In the genomic region with DNA sequence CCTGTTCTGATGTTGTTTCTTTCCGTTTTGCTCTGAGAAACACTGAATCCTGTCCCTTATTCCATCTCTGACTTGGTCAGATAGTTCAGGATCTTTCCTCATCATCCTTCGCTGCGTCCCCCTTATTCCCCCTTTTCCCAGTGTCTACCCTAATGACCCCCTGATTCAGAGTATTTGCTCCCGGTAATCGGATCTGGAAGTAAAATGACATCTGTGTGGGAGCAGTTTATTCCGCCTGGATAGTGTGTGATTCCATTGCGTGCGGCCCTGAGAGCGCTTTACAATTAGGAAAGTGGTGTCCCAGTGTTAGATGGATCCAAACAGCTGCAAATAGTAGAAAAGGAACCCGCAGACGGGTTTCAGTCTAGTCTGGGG, we compare ENCODE assay signal across 8 cellular contexts. TPM values are rescaled to one million over a fixed set of nuclear protein-coding genes. Genes with fewer than 3 reads are reported as not detected.
DNase-seq lines count a peak whose midpoint lies in the region; ATAC-seq and TF ChIP-seq lines count a peak whose summit lies in the region.

No MANE protein-coding gene starts in this region.

- peak overlapping the region; percentile 97 for H3K4me3 Mint-ChIP-seq in activated CD4-positive, alpha-beta T cell treated with anti-CD3 and anti-CD28 coated beads, Interleukin-2, amount 10 ng/mL, durations not matched to agents 7 days and 5 days

- no peak for DNase-seq in activated CD4-positive, alpha-beta T cell treated with anti-CD3 and anti-CD28 coated beads, Interleukin-2, amount 10 ng/mL, durations not matched to agents 7 days and 5 days
- no peak for DNase-seq in activated CD4-positive, alpha-beta T cell treated with anti-CD3 and anti-CD28 coated beads for 4 hours
- DNase-seq in foreskin keratinocyte (peak in 1 of 2 donors; percentile 1), NCI-H1048 (lab: John Stamatoyannopoulos, UW) (no peak)
- DNase-seq in stimulated activated CD4-positive, alpha-beta T cell treated with anti-CD3 and anti-CD28 coated beads, Interleukin-2, amount 100 ng/mL, for 24 hours: no peak

- POLR2A ChIA-PET in activated CD4-positive, alpha-beta T cell treated with anti-CD3 and anti-CD28 coated beads, Interleukin-2, amount 10 ng/mL, durations not matched to agents 7 days and 5 days (lab: Charles Lee): no interaction called here

- H3K27ac ChIP-seq in VCaP: peak overlapping the region; percentile 88
- peak overlapping the region; percentile 84 for H3K27ac ChIP-seq in foreskin keratinocyte
- peak overlapping the region; percentile 79 for H3K27ac ChIP-seq in rectal smooth muscle tissue (ENCODE audit: low read depth, low read length)

- H3K27me3 Mint-ChIP-seq in activated CD4-positive, alpha-beta T cell treated with anti-CD3 and anti-CD28 coated beads, Interleukin-2, amount 10 ng/mL, durations not matched to agents 7 days and 5 days: no peaks in the 10 kb centered on the region

- peaks cover 10% of the 10 kb centered on the region for H3K36me3 ChIP-seq in rectal smooth muscle tissue (ENCODE audit: control insufficient read depth, insufficient read depth, low read length)

- H3K9ac ChIP-seq in rectal smooth muscle tissue (ENCODE audit: low read length): peak overlapping the region; percentile 87

- H3K27me3 ChIP-seq in foreskin keratinocyte (no peaks in the 10 kb centered on the region), rectal smooth muscle tissue (ENCODE audit: control insufficient read depth, insufficient read depth, low read length) (no peaks in the 10 kb centered on the region)

- peaks cover 21% of the 10 kb centered on the region for H3K36me3 Mint-ChIP-seq in activated CD4-positive, alpha-beta T cell treated with anti-CD3 and anti-CD28 coated beads, Interleukin-2, amount 10 ng/mL, durations not matched to agents 7 days and 5 days (ENCODE audit: low read depth)

- TF ChIP-seq CTCF in VCaP (conservative IDR thresholded peaks at IDR 0.05) (no peak), foreskin keratinocyte (conservative IDR thresholded peaks at IDR 0.05) (no peak)

- H3K4me1 Mint-ChIP-seq in activated CD4-positive, alpha-beta T cell treated with anti-CD3 and anti-CD28 coated beads, Interleukin-2, amount 10 ng/mL, durations not matched to agents 7 days and 5 days: peaks cover 27% of the 10 kb centered on the region

- H3K9me3 Mint-ChIP-seq in activated CD4-positive, alpha-beta T cell treated with anti-CD3 and anti-CD28 coated beads, Interleukin-2, amount 10 ng/mL, durations not matched to agents 7 days and 5 days: no peaks in the 10 kb centered on the region

- peak overlapping the region; percentile 93 for H3K4me3 ChIP-seq in rectal smooth muscle tissue (ENCODE audit: low read length)

- peaks cover 5% of the 10 kb centered on the region for H3K4me1 ChIP-seq in foreskin keratinocyte
- peaks cover 4% of the 10 kb centered on the region for H3K4me1 ChIP-seq in rectal smooth muscle tissue (ENCODE audit: control insufficient read depth, insufficient read depth, low read length)

- peak overlapping the region; percentile 88 for H3K27ac Mint-ChIP-seq in activated CD4-positive, alpha-beta T cell treated with anti-CD3 and anti-CD28 coated beads, Interleukin-2, amount 10 ng/mL, durations not matched to agents 7 days and 5 days

- ATAC-seq in foreskin keratinocyte: no peak
- ATAC-seq in HG02981 (IDR thresholded peaks at IDR 0.05; ENCODE audit: unreplicated experiment): no peak

- CTCF ChIA-PET in activated CD4-positive, alpha-beta T cell treated with anti-CD3 and anti-CD28 coated beads, Interleukin-2, amount 10 ng/mL, durations not matched to agents 7 days and 5 days (lab: Charles Lee): no interaction called here

RNA-seq across cellular contexts. Expression of a gene that starts 0.6 kb away (rescaled TPM):
- total RNA-seq in activated CD4-positive, alpha-beta T cell treated with anti-CD3 and anti-CD28 coated beads, Interleukin-2, amount 10 ng/mL, durations not matched to agents 7 days and 5 days: 10 to 100 TPM; 81.0 to 83.5 TPM
- 67.1 and 67.7 TPM in 2 replicates for total RNA-seq in foreskin keratinocyte
- polyA plus RNA-seq in foreskin keratinocyte: 75.5 and 77.8 TPM in 2 replicates

RNA-seq across cellular contexts. Expression of a gene that starts 53.9 kb away (rescaled TPM):
- total RNA-seq in activated CD4-positive, alpha-beta T cell treated with anti-CD3 and anti-CD28 coated beads, Interleukin-2, amount 10 ng/mL, durations not matched to agents 7 days and 5 days: 10 to 100 TPM; 31.6 to 32.7 TPM
- 11.8 and 12.2 TPM in 2 replicates for total RNA-seq in foreskin keratinocyte
- 9.2 and 10.0 TPM in 2 replicates for polyA plus RNA-seq in foreskin keratinocyte
